ENCODE assay signal across 14 cellular contexts in the genomic region with DNA sequence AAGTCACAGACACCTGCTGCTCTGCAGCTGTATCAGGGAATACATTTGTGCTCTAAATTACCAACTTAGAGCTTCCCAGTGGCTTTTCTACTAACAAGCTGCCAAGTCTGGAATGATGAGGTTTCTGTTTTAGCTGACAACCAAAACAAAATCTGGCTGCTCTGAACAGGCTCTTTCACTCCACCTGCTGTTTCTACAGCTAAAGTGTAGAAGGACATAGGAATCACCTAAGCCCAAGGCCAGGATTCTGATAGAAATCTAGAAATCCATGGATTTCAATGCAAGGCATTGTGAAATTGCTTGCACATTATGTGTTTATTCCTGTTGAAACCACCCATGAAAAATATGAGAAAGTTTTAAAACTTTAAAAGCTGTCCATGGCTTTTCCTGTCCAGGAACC.
DNase-seq lines count a peak whose midpoint lies in the region; ATAC-seq, FAIRE-seq and TF ChIP-seq lines count a peak whose summit lies in the region.
"Had no signal": no experiment of that assay in that cellular context is flagged by ENCODE, and none has a peak within 500 bp of the region (broad histone marks: within the 10 kb centered on the region; RNA-seq: fewer than 3 reads in every experiment).

No MANE protein-coding gene starts in this region.

- no peak overlapping the region for H3K4me3 ChIP-seq in WERI-Rb-1 (ENCODE audit: low read depth, low read length)
- H3K4me3 ChIP-seq: Peyer's patch, prostate gland had no signal

- peak; percentile 47 for TF ChIP-seq CTCF in D721Med (IDR thresholded peaks at IDR 0.05; ENCODE audit: insufficient read depth, missing control alignments)
- TF ChIP-seq CTCF in WERI-Rb-1 (IDR thresholded peaks at IDR 0.05; ENCODE audit: low read depth, low read length): peak; percentile 48; the same call in 1 of the 2 replicates

- no peak for DNase-seq in D721Med (ENCODE audit: insufficient read length, low spot score)
- DNase-seq in HTR-8/SVneo (ENCODE audit: insufficient read length, low spot score): peak; percentile 24
- no peak for DNase-seq in WERI-Rb-1
- peak; percentile 60 for DNase-seq in left kidney (ENCODE audit: low read depth, low spot score)
- no peak for DNase-seq in left colon
- DNase-seq in D341Med (ENCODE audit: low spot score): no peak
- no peak for DNase-seq in GM03348 (ENCODE audit: low spot score)
- DNase-seq: activated naive CD4-positive, alpha-beta T cell; NCI-H2029 treated with DMSO at 0.1 percent for 48 hours; Peyer's patch; stimulated activated CD4-positive, alpha-beta T cell treated with anti-CD3 and anti-CD28 coated beads, Interleukin-2, amount 100 ng/mL, for 24 hours had no signal

- FAIRE-seq in D721Med (lab: Jason Lieb, UNC) (no peak), HTR-8/SVneo (lab: Jason Lieb, UNC) (no peak)

- intact Hi-C loops in left colon (cut with DNase I, micrococcal nuclease): no loop called here

- no peaks in the 10 kb centered on the region for H3K27me3 ChIP-seq in WERI-Rb-1 (ENCODE audit: insufficient read depth, low read depth, severe bottlenecking)
- H3K27me3 ChIP-seq: Peyer's patch had no signal

- H3K27ac ChIP-seq in WERI-Rb-1: no peak overlapping the region
- H3K27ac ChIP-seq: epithelial cell of prostate, Peyer's patch, prostate gland had no signal

- H3K36me3 ChIP-seq in WERI-Rb-1: no peaks in the 10 kb centered on the region
- H3K36me3 ChIP-seq: Peyer's patch, prostate gland had no signal

- H3K9me3 ChIP-seq in WERI-Rb-1 (ENCODE audit: severe bottlenecking): no peaks in the 10 kb centered on the region
- H3K9me3 ChIP-seq: Peyer's patch, prostate gland had no signal

- ATAC-seq in GM19397 (IDR thresholded peaks at IDR 0.05; ENCODE audit: unreplicated experiment): no peak
- ATAC-seq in left colon: no peak

Comparison
In these comparisons a context has a peak if more than half of its experiments do, and no peak if none do; other contexts are left out.
1. DNase-seq: peak in HTR-8/SVneo (single experiment) and left kidney (single experiment); none in D721Med (single experiment), WERI-Rb-1 (single experiment), left colon (0 of 2), D341Med (single experiment) and GM03348 (single experiment).